ENCODE assay signal across 8 cellular contexts in genomic region chr1:2821970-2822620, GRCh38. TPM values are rescaled to one million over a fixed set of nuclear protein-coding genes. Genes with fewer than 3 reads are reported as not detected.
DNase-seq lines count a peak whose midpoint lies in the region; TF ChIP-seq lines count a peak whose summit lies in the region.

No MANE protein-coding gene starts in this region.

- H3K4ac ChIP-seq in mesenchymal stem cell (ENCODE audit: low read depth in 1 of 2, low read length in 2 of 2), result no peak overlapping the region

- H3K36me3 ChIP-seq in endodermal cell (ENCODE audit: control insufficient read depth, insufficient read depth, low read length) (no peaks in the 10 kb centered on the region), mesenchymal stem cell (ENCODE audit: control insufficient read depth in 1 of 2, insufficient read depth in 2 of 2, low read depth in 1 of 2, low read length in 2 of 2) (no peaks in the 10 kb centered on the region)

- H2BK120ac ChIP-seq in mesenchymal stem cell (ENCODE audit: low read depth, low read length), result no peak overlapping the region

- H3K9ac ChIP-seq in endodermal cell (ENCODE audit: extremely low read depth, low read length, poor library complexity, severe bottlenecking) (no peak overlapping the region), mesenchymal stem cell (ENCODE audit: low read length) (no peak overlapping the region)

- H3K4me3 ChIP-seq in endodermal cell (ENCODE audit: low read length) (no peak overlapping the region), mesenchymal stem cell (ENCODE audit: insufficient read depth in 1 of 2, low read depth in 1 of 2, low read length in 2 of 2) (no peak overlapping the region)

- H3K9me3 Mint-ChIP-seq in CD14-positive monocyte, result peaks cover 0 to 12% (median 3%) of the 10 kb centered on the region in 7 donors
- peaks cover 41% of the 10 kb centered on the region for H3K9me3 Mint-ChIP-seq in HFFc6
- H3K9me3 Mint-ChIP-seq in activated CD4-positive, alpha-beta T cell treated with anti-CD3 and anti-CD28 coated beads, Interleukin-2, amount 10 ng/mL, durations not matched to agents 24 days and 14 days, result no peaks in the 10 kb centered on the region
- peaks cover 94% of the 10 kb centered on the region for H3K9me3 Mint-ChIP-seq in endodermal cell

- no peak overlapping the region for H3K4me3 Mint-ChIP-seq in CD14-positive monocyte
- no peak overlapping the region for H3K4me3 Mint-ChIP-seq in HFFc6
- no peak overlapping the region for H3K4me3 Mint-ChIP-seq in activated CD4-positive, alpha-beta T cell treated with anti-CD3 and anti-CD28 coated beads, Interleukin-2, amount 10 ng/mL, durations not matched to agents 24 days and 14 days
- H3K4me3 Mint-ChIP-seq in endodermal cell, result no peak overlapping the region

- H3K27ac ChIP-seq in endodermal cell (ENCODE audit: low read depth, low read length), result no peak overlapping the region
- H3K27ac ChIP-seq in mesenchymal stem cell (ENCODE audit: low read length, poor library complexity, severe bottlenecking), result no peak overlapping the region

- H3K79me1 ChIP-seq in mesenchymal stem cell (replicated peaks; ENCODE audit: low read length, poor library complexity, severe bottlenecking), result no peaks in the 10 kb centered on the region

- no peak overlapping the region for H3K18ac ChIP-seq in mesenchymal stem cell (ENCODE audit: low read depth in 1 of 2, low read length in 2 of 2)

- no peak overlapping the region for H4K91ac ChIP-seq in mesenchymal stem cell (ENCODE audit: low read length)

- peaks cover 4 to 9% (median 7%) of the 10 kb centered on the region in 3 donors for H3K27me3 Mint-ChIP-seq in CD14-positive monocyte (ENCODE audit: low read depth in 3 of 3)
- no peaks in the 10 kb centered on the region for H3K27me3 Mint-ChIP-seq in HFFc6 (ENCODE audit: insufficient read depth)
- H3K27me3 Mint-ChIP-seq in activated CD4-positive, alpha-beta T cell treated with anti-CD3 and anti-CD28 coated beads, Interleukin-2, amount 10 ng/mL, durations not matched to agents 24 days and 14 days, result no peaks in the 10 kb centered on the region
- peaks cover 3% of the 10 kb centered on the region for H3K27me3 Mint-ChIP-seq in endodermal cell (ENCODE audit: insufficient read depth)

- H3K14ac ChIP-seq in mesenchymal stem cell (ENCODE audit: low read length in 2 of 2), result no peak overlapping the region

- H3K4me2 ChIP-seq in mesenchymal stem cell (ENCODE audit: low read length, poor library complexity, severe bottlenecking), result no peak overlapping the region

- H3K4me1 ChIP-seq in endodermal cell (ENCODE audit: control insufficient read depth, insufficient read depth, low read length) (no peaks in the 10 kb centered on the region), mesenchymal stem cell (ENCODE audit: control insufficient read depth, insufficient read depth, low read depth, low read length) (no peaks in the 10 kb centered on the region)

- H3K27ac Mint-ChIP-seq in CD14-positive monocyte (no peak overlapping the region), HFFc6 (no peak overlapping the region), endodermal cell (no peak overlapping the region)
- no peak overlapping the region for H3K27ac Mint-ChIP-seq in activated CD4-positive, alpha-beta T cell treated with anti-CD3 and anti-CD28 coated beads, Interleukin-2, amount 10 ng/mL, durations not matched to agents 24 days and 14 days

- intact Hi-C loops in CD14-positive monocyte (cut with micrococcal nuclease), result no loop called here
- intact Hi-C loops in activated CD4-positive, alpha-beta T cell treated with anti-CD3 and anti-CD28 coated beads, Interleukin-2, amount 10 ng/mL, durations not matched to agents 24 days and 14 days (cut with micrococcal nuclease), result no loop called here

- H2AK5ac ChIP-seq in mesenchymal stem cell (ENCODE audit: low read length, severe bottlenecking), result no peak overlapping the region

- H4K8ac ChIP-seq in mesenchymal stem cell (ENCODE audit: low read length), result no peak overlapping the region

- H3K23ac ChIP-seq in mesenchymal stem cell (ENCODE audit: low read length in 2 of 2), result no peak overlapping the region

- no peak overlapping the region for H2BK15ac ChIP-seq in mesenchymal stem cell (ENCODE audit: low read depth, poor library complexity, severe bottlenecking)

- no peak overlapping the region for H2BK5ac ChIP-seq in mesenchymal stem cell (ENCODE audit: low read depth, low read length, poor library complexity, severe bottlenecking)

- no peak overlapping the region for H2AFZ ChIP-seq in mesenchymal stem cell (ENCODE audit: low read depth, low read length)

- H3K27me3 ChIP-seq in endodermal cell (ENCODE audit: control insufficient read depth, insufficient read depth, low read length, poor library complexity, severe bottlenecking) (no peaks in the 10 kb centered on the region), mesenchymal stem cell (ENCODE audit: control insufficient read depth in 1 of 2, insufficient read depth in 1 of 2, low read length in 2 of 2) (peaks cover 0 to 8% of the 10 kb centered on the region in 2 experiments)

- 70 to 82% methylated on average over 2 to 29 of the region's 29 CpGs for WGBS in endodermal cell (ENCODE audit: insufficient coverage in 1 of 2, insufficient read length in 1 of 2), 2 experiments
- WGBS in mesenchymal stem cell, result 91% methylated on average over 29 of the region's 29 CpGs

- no peak overlapping the region for H2BK12ac ChIP-seq in mesenchymal stem cell (ENCODE audit: low read length in 2 of 2)

- DNase-seq in CD14-positive monocyte (ENCODE audit: low spot score) (no peak), HFFc6 (no peak), globus pallidus (ENCODE audit: low spot score) (peak; percentile 10), endodermal cell (no peak), mesenchymal stem cell (no peak), NCI-H446 (lab: John Stamatoyannopoulos, UW) (no peak)
- DNase-seq in activated CD4-positive, alpha-beta T cell treated with anti-CD3 and anti-CD28 coated beads, Interleukin-2, amount 10 ng/mL, durations not matched to agents 24 days and 14 days, result peak; percentile 79
- DNase-seq in stimulated activated CD4-positive, alpha-beta T cell treated with anti-CD3 and anti-CD28 coated beads, Interleukin-1b, Interleukin-23, amount 100 ng/mL, for 1 hour (ENCODE audit: low read depth in 2 of 2), result peak; percentile 7 to 8

- H3K9me3 ChIP-seq in endodermal cell (ENCODE audit: control insufficient read depth, low read length) (peaks cover 33% of the 10 kb centered on the region), mesenchymal stem cell (ENCODE audit: control insufficient read depth, low read length) (peaks cover 1% of the 10 kb centered on the region)

- H3K36me3 Mint-ChIP-seq in CD14-positive monocyte (no peaks in the 10 kb centered on the region), HFFc6 (ENCODE audit: low read depth) (peaks cover 9% of the 10 kb centered on the region), endodermal cell (ENCODE audit: low read depth) (peaks cover 4% of the 10 kb centered on the region)
- no peaks in the 10 kb centered on the region for H3K36me3 Mint-ChIP-seq in activated CD4-positive, alpha-beta T cell treated with anti-CD3 and anti-CD28 coated beads, Interleukin-2, amount 10 ng/mL, durations not matched to agents 24 days and 14 days (ENCODE audit: low read depth)

- TF ChIP-seq CTCF in CD14-positive monocyte (IDR thresholded peaks at IDR 0.05) (peak; percentile 31), HFFc6 (IDR thresholded peaks at IDR 0.05) (peak; percentile 47; the same call in 1 of the 2 replicates), endodermal cell (conservative IDR thresholded peaks at IDR 0.05) (no peak)

- H3K4me1 Mint-ChIP-seq in CD14-positive monocyte, result no peaks in the 10 kb centered on the region
- H3K4me1 Mint-ChIP-seq in HFFc6 (ENCODE audit: low read depth), result no peaks in the 10 kb centered on the region
- H3K4me1 Mint-ChIP-seq in activated CD4-positive, alpha-beta T cell treated with anti-CD3 and anti-CD28 coated beads, Interleukin-2, amount 10 ng/mL, durations not matched to agents 24 days and 14 days, result no peaks in the 10 kb centered on the region
- H3K4me1 Mint-ChIP-seq in endodermal cell, result no peaks in the 10 kb centered on the region

RNA-seq across cellular contexts. Expression of gene TTC34, which starts 20.6 kb away (rescaled TPM):
- under 1 TPM in 1 of 2 donors, not detected in 1; 0.03 TPM for polyA plus RNA-seq in CD14-positive monocyte
- total RNA-seq in HFFc6 (2021; fragmentation: NEBNext Ultra II Directional; extraction: Animal tissue kit (Norgen Biotek cat#: 25700)), result under 1 TPM; 0.11 to 0.19 (median 0.16) TPM
- total RNA-seq in activated CD4-positive, alpha-beta T cell treated with anti-CD3 and anti-CD28 coated beads, Interleukin-2, amount 10 ng/mL, durations not matched to agents 24 days and 14 days, result 1.3 and 1.8 TPM in 2 replicates
- 1 to 10 TPM; 2.4 to 3.1 TPM for total RNA-seq in endodermal cell
- polyA plus RNA-seq in endodermal cell (2013, experiment 1 of 2), result 0.61 TPM
- 0.58 TPM for polyA plus RNA-seq in endodermal cell (2013, experiment 2 of 2)
- 0.06 TPM for polyA plus RNA-seq in mesenchymal stem cell (2013, experiment 1 of 2)
- 0.08 TPM for polyA plus RNA-seq in mesenchymal stem cell (2013, experiment 2 of 2)

Comparison
In these comparisons a context has a peak if more than half of its experiments do, and no peak if none do; other contexts are left out.
1. DNase-seq: peak in activated CD4-positive, alpha-beta T cell treated with anti-CD3 and anti-CD28 coated beads, Interleukin-2, amount 10 ng/mL, durations not matched to agents 24 days and 14 days (single experiment), globus pallidus (single experiment) and stimulated activated CD4-positive, alpha-beta T cell treated with anti-CD3 and anti-CD28 coated beads, Interleukin-1b, Interleukin-23, amount 100 ng/mL, for 1 hour (2 of 2); none in CD14-positive monocyte (single experiment), HFFc6 (single experiment), endodermal cell (single experiment), mesenchymal stem cell (single experiment) and NCI-H446 (0 of 2).